In the genomic region with DNA sequence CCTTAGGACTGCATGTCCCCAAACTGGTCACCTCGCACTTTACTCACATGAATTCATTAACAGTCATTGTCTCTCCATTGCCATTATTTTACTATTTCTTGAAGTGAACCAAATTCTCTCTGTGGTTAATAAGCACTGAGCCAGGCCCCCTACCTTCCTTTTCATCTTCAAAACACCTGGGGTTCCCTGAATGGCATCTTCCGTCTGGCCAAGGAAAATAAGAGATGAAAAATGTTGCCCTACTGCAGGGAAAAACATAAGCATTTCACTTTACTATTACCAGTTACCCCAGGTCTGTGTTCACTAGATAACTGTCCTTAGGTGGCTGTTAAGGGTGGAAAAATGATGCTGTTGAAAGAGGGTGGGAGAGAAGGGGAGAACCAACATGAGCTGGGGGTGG, we compare ENCODE assay signal across 1 cellular context.
TF ChIP-seq lines count a peak whose summit lies in the region.

No MANE protein-coding gene starts in this region.

TF ChIP-seq in H1, 55 proteins besides CTCF, POLR2A, EP300 and RAD21:
- TF ChIP-seq SUZ12 (IDR thresholded peaks at IDR 0.05; ENCODE audit: low read length) = no peak
- TF ChIP-seq JUN (IDR thresholded peaks at IDR 0.05; ENCODE audit: low read depth, low read length) = no peak
- no peak; the same call in 1 of the 2 replicates for TF ChIP-seq CBX8 (IDR thresholded peaks at IDR 0.05; ENCODE audit: borderline replicate concordance, low read depth, low read length)
